In genomic region chr7:120164-120555, GRCh38 we compare ENCODE assay signal across 21 cellular contexts.
DNase-seq lines count a peak whose midpoint lies in the region; ATAC-seq and TF ChIP-seq lines count a peak whose summit lies in the region.
"Had no signal": no experiment of that assay in that cellular context is flagged by ENCODE, and none has a peak within 500 bp of the region (broad histone marks: within the 10 kb centered on the region; RNA-seq: fewer than 3 reads in every experiment).

No MANE protein-coding gene starts in this region.

- 0 out of 20 replicates have a peak overlapping the region, but pooled peaks of 1 of the 10 experiments have one; percentile 31 for H3K4me3 ChIP-seq in BLaER1 treated with 17β-estradiol and CSF1 and Interleukin-3, amounts not matched to agents 10 nM and 100 nM
- H3K4me3 ChIP-seq in lung (no peak overlapping the region), prostate gland (no peak overlapping the region)
- H3K4me3 ChIP-seq: gastroesophageal sphincter, HAP-1 had no signal

- H3K27ac Mint-ChIP-seq in WTC11 = 0 out of 2 replicates have a peak overlapping the region, but pooled peaks have one; percentile 60
- no peak overlapping the region for H3K27ac Mint-ChIP-seq in activated T-helper 17 cell treated with anti-CD3 and anti-CD28 coated beads, Interleukin-2, amount 50 U/mL, for 72 hours
- H3K27ac Mint-ChIP-seq: activated CD8-positive, alpha-beta T cell treated with anti-CD3 and anti-CD28 coated beads, Interleukin-2, amount 10 ng/mL, durations not matched to agents 7 days and 5 days; activated naive CD8-positive, alpha-beta T cell treated with anti-CD3 and anti-CD28 coated beads for 36 hours had no signal

- POLR2A ChIA-PET in WTC11 (lab: Charles Lee) = interaction anchor here (1.2 kb wide), 1 partner anchor 72 kb away, joined by 3 read pairs; the partner anchor contains the start of gene FAM20C

- peaks cover 59% of the 10 kb centered on the region for H3K4me1 Mint-ChIP-seq in WTC11
- H3K4me1 Mint-ChIP-seq in activated T-helper 17 cell treated with anti-CD3 and anti-CD28 coated beads, Interleukin-2, amount 50 U/mL, for 72 hours = no peaks in the 10 kb centered on the region

- intact Hi-C loops in prostate gland (cut with DNase I) = no loop called here

- H3K9ac ChIP-seq in BLaER1 treated with 17β-estradiol and CSF1 and Interleukin-3, amounts not matched to agents 10 nM and 100 nM = peak overlapping the region in 8 of 11 experiments; percentile 41 to 72 (median 61); a peak in 15 of 22 replicates

- peak overlapping the region; percentile 27; the same call in 1 of the 2 replicates for H3K4me3 Mint-ChIP-seq in WTC11
- no peak overlapping the region for H3K4me3 Mint-ChIP-seq in activated T-helper 17 cell treated with anti-CD3 and anti-CD28 coated beads, Interleukin-2, amount 50 U/mL, for 72 hours
- H3K4me3 Mint-ChIP-seq: activated CD8-positive, alpha-beta T cell treated with anti-CD3 and anti-CD28 coated beads, Interleukin-2, amount 10 ng/mL, durations not matched to agents 7 days and 5 days; activated naive CD8-positive, alpha-beta T cell treated with anti-CD3 and anti-CD28 coated beads for 36 hours had no signal

- peak overlapping the region; percentile 57 to 96 (median 76) for H3K4me2 ChIP-seq in BLaER1 treated with 17β-estradiol and CSF1 and Interleukin-3, amounts not matched to agents 10 nM and 100 nM

- DNase-seq in WTC11 (ENCODE audit: low spot score) (no peak), lung (ENCODE audit: low spot score) (no peak), prostate gland (ENCODE audit: low spot score) (no peak)
- DNase-seq in stimulated activated CD4-positive, alpha-beta T cell treated with anti-CD3 and anti-CD28 coated beads, Interleukin-4, amount 100 ng/mL, for 4 hours = no peak
- DNase-seq: ACHN; activated naive CD8-positive, alpha-beta T cell treated with anti-CD3 and anti-CD28 coated beads for 36 hours; BE2C; central memory CD4-positive, alpha-beta T cell; COR-L47; NCI-H1436; occipital lobe; OCI-M1; small intestine; stimulated activated CD4-positive, alpha-beta T cell treated with anti-CD3 and anti-CD28 coated beads, Interleukin-1b, Interleukin-23, amount 100 ng/mL, for 48 hours had no signal

- ATAC-seq in WTC11 (no peak), lung (ENCODE audit: insufficient read depth, low FRiP score) (peak; percentile 9), HG03025 (IDR thresholded peaks at IDR 0.05; ENCODE audit: low FRiP score, unreplicated experiment) (no peak), GM18505 (IDR thresholded peaks at IDR 0.05; ENCODE audit: unreplicated experiment) (no peak)
- no peak for ATAC-seq in activated T-helper 17 cell treated with anti-CD3 and anti-CD28 coated beads, Interleukin-2, amount 50 U/mL, for 72 hours (replicated peaks)
- ATAC-seq: activated CD8-positive, alpha-beta T cell treated with anti-CD3 and anti-CD28 coated beads, Interleukin-2, amount 10 ng/mL, durations not matched to agents 7 days and 5 days had no signal

- TF ChIP-seq CTCF in WTC11 (IDR thresholded peaks at IDR 0.05) (no peak), lung (IDR thresholded peaks at IDR 0.05; ENCODE audit: control extremely low read depth, extremely low read depth) (no peak), prostate gland (IDR thresholded peaks at IDR 0.05) (no peak)

- peaks cover 0 to 18% (median 9%) of the 10 kb centered on the region in 11 experiments; a peak in 14 of 22 replicates for H3K27me3 ChIP-seq in BLaER1 treated with 17β-estradiol and CSF1 and Interleukin-3, amounts not matched to agents 10 nM and 100 nM
- H3K27me3 ChIP-seq in lung (ENCODE audit: control insufficient read depth, insufficient read depth) (no peaks in the 10 kb centered on the region), prostate gland (replicated peaks; ENCODE audit: insufficient read depth) (no peaks in the 10 kb centered on the region)
- H3K27me3 ChIP-seq: BE2C, gastroesophageal sphincter had no signal

- peaks cover 0 to 4% (median 0%) of the 10 kb centered on the region in 11 experiments; a peak in 6 of 22 replicates for H3K9me3 ChIP-seq in BLaER1 treated with 17β-estradiol and CSF1 and Interleukin-3, amounts not matched to agents 10 nM and 100 nM (replicated peaks in 1 of 11)
- H3K9me3 ChIP-seq in lung (ENCODE audit: control insufficient read depth in 2 of 2, insufficient read depth in 1 of 2, low read length in 1 of 2) (peaks cover 0 to 3% of the 10 kb centered on the region in 2 donors), prostate gland (no peaks in the 10 kb centered on the region)
- H3K9me3 ChIP-seq: BE2C, gastroesophageal sphincter, HAP-1 had no signal

- H3K4me1 ChIP-seq in BLaER1 treated with 17β-estradiol and CSF1 and Interleukin-3, amounts not matched to agents 10 nM and 100 nM = peaks cover 56 to 96% (median 79%) of the 10 kb centered on the region in 10 experiments
- H3K4me1 ChIP-seq in lung (ENCODE audit: control insufficient read depth in 2 of 2, insufficient read depth in 2 of 2, low read length in 2 of 2) = peaks cover 0 to 7% of the 10 kb centered on the region in 2 donors
- peaks cover 5% of the 10 kb centered on the region for H3K4me1 ChIP-seq in prostate gland (replicated peaks)
- H3K4me1 ChIP-seq: BE2C, HAP-1 had no signal

- H4K20me1 ChIP-seq in BLaER1 treated with 17β-estradiol and CSF1 and Interleukin-3, amounts not matched to agents 10 nM and 100 nM = no peaks in the 10 kb centered on the region

- TF ChIP-seq POLR2A in prostate gland (IDR thresholded peaks at IDR 0.05) (no peak), GM18505 (IDR thresholded peaks at IDR 0.05; ENCODE audit: borderline replicate concordance, extremely low read depth, insufficient read depth, insufficient read length) (no peak)

- H3K27ac ChIP-seq in BLaER1 treated with 17β-estradiol and CSF1 and Interleukin-3, amounts not matched to agents 10 nM and 100 nM = peak overlapping the region in 10 of 11 experiments; percentile 53 to 82 (median 74); a peak in 18 of 22 replicates
- H3K27ac ChIP-seq in lung (ENCODE audit: low read depth in 1 of 2, low read length in 1 of 2) = peak overlapping the region in 1 of 2 donors; percentile 59
- H3K27ac ChIP-seq in prostate gland = peak overlapping the region; percentile 12 to 30

- no peaks in the 10 kb centered on the region for H3K36me3 ChIP-seq in BLaER1 treated with 17β-estradiol and CSF1 and Interleukin-3, amounts not matched to agents 10 nM and 100 nM
- H3K36me3 ChIP-seq in lung (ENCODE audit: control insufficient read depth in 2 of 2, insufficient read depth in 2 of 2, low read length in 2 of 2) = no peaks in the 10 kb centered on the region
- H3K36me3 ChIP-seq in prostate gland = no peaks in the 10 kb centered on the region
- H3K36me3 ChIP-seq: BE2C, gastroesophageal sphincter, HAP-1 had no signal

- WGBS in lung, 2 donors = 68 to 82% methylated on average over 8 of the region's 8 CpGs
- 54% methylated on average over 8 of the region's 8 CpGs for WGBS in prostate gland

- H3K36me3 Mint-ChIP-seq in WTC11 = no peaks in the 10 kb centered on the region
- no peaks in the 10 kb centered on the region for H3K36me3 Mint-ChIP-seq in activated T-helper 17 cell treated with anti-CD3 and anti-CD28 coated beads, Interleukin-2, amount 50 U/mL, for 72 hours (ENCODE audit: low read depth)
- H3K36me3 Mint-ChIP-seq: activated naive CD8-positive, alpha-beta T cell treated with anti-CD3 and anti-CD28 coated beads for 36 hours had no signal

- H3K27me3 Mint-ChIP-seq in WTC11 (ENCODE audit: low read depth) = peaks cover 15% of the 10 kb centered on the region
- peaks cover 25% of the 10 kb centered on the region for H3K27me3 Mint-ChIP-seq in activated T-helper 17 cell treated with anti-CD3 and anti-CD28 coated beads, Interleukin-2, amount 50 U/mL, for 72 hours

- H3K9me3 Mint-ChIP-seq in WTC11 = no peaks in the 10 kb centered on the region
- no peaks in the 10 kb centered on the region for H3K9me3 Mint-ChIP-seq in activated T-helper 17 cell treated with anti-CD3 and anti-CD28 coated beads, Interleukin-2, amount 50 U/mL, for 72 hours
- H3K9me3 Mint-ChIP-seq: activated naive CD8-positive, alpha-beta T cell treated with anti-CD3 and anti-CD28 coated beads for 36 hours had no signal

- CTCF ChIA-PET in WTC11 (lab: Charles Lee) = interaction anchor here (1.0 to 2.6 kb wide), 8 partner anchors 9 to 144 kb away, joined by 3 to 14 read pairs (median 4); no protein-coding TSS in a partner anchor

TF ChIP-seq in WTC11, 78 proteins besides CTCF, POLR2A, EP300 and RAD21 (continues in another document):
- no peak for TF ChIP-seq ZNF512 (CRISPR knock-in tag; IDR thresholded peaks at IDR 0.05; ENCODE audit: borderline replicate concordance)
